12 cellular contexts compared by ENCODE assay signal in genomic region chr1:115676498-115677171, GRCh38. TPM values are rescaled to one million over a fixed set of nuclear protein-coding genes. Genes with fewer than 3 reads are reported as not detected.
DNase-seq lines count a peak whose midpoint lies in the region; ATAC-seq, FAIRE-seq and TF ChIP-seq lines count a peak whose summit lies in the region.
"Had no signal": no experiment of that assay in that cellular context is flagged by ENCODE, and none has a peak within 500 bp of the region (broad histone marks: within the 10 kb centered on the region; RNA-seq: fewer than 3 reads in every experiment).

No MANE protein-coding gene starts in this region.

- H2AFZ ChIP-seq in DND-41 (ENCODE audit: low read depth, low read length), result no peak overlapping the region
- no peak overlapping the region for H2AFZ ChIP-seq in HCT116 (ENCODE audit: low read depth, low read length, poor library complexity, severe bottlenecking)
- no peak overlapping the region for H2AFZ ChIP-seq in PC-9
- H2AFZ ChIP-seq in keratinocyte (ENCODE audit: control insufficient read depth, low read length), result no peak overlapping the region

- ATAC-seq in DND-41 (ENCODE audit: insufficient read depth, low read depth) (no peak), HCT116 (no peak), HG02763 (IDR thresholded peaks at IDR 0.05; ENCODE audit: unreplicated experiment) (no peak)
- ATAC-seq: heart right ventricle had no signal

- peaks cover 9% of the 10 kb centered on the region for H3K4me1 ChIP-seq in DND-41 (ENCODE audit: insufficient read depth, low read length)
- H3K4me1 ChIP-seq in HCT116 (ENCODE audit: control insufficient read depth in 1 of 2, insufficient read depth in 2 of 2, low read length in 2 of 2), result peaks cover 33 to 64% of the 10 kb centered on the region in 2 experiments
- peaks cover 59% of the 10 kb centered on the region for H3K4me1 ChIP-seq in PC-9 (replicated peaks; ENCODE audit: insufficient read depth)
- H3K4me1 ChIP-seq in keratinocyte (ENCODE audit: control insufficient read depth, extremely low read depth, insufficient read depth, low read length), result peaks cover 54% of the 10 kb centered on the region
- peaks cover 0 to 48% of the 10 kb centered on the region in 2 donors for H3K4me1 ChIP-seq in right atrium auricular region
- no peaks in the 10 kb centered on the region for H3K4me1 ChIP-seq in CD4-positive, alpha-beta memory T cell (ENCODE audit: insufficient read depth, low read length)

- intact Hi-C loops in HCT116 (cut with micrococcal nuclease), result no loop called here
- intact Hi-C loops in PC-9 (cut with micrococcal nuclease; ENCODE audit: unreplicated experiment), result no loop called here
- intact Hi-C loops in CD4-positive, alpha-beta memory T cell (cut with micrococcal nuclease), result no loop called here

- H3K9me3 ChIP-seq in DND-41 (ENCODE audit: insufficient read depth, low read length, severe bottlenecking) (no peaks in the 10 kb centered on the region), HCT116 (ENCODE audit: control insufficient read depth in 1 of 2, insufficient read depth in 1 of 2, low read depth in 1 of 2, low read length in 2 of 2) (no peaks in the 10 kb centered on the region), PC-9 (ENCODE audit: insufficient read depth, low read depth) (no peaks in the 10 kb centered on the region), keratinocyte (ENCODE audit: control insufficient read depth, low read depth, low read length) (no peaks in the 10 kb centered on the region), right atrium auricular region (no peaks in the 10 kb centered on the region)
- H3K9me3 ChIP-seq in CD4-positive, alpha-beta memory T cell (ENCODE audit: control insufficient read depth in 1 of 2, low read length in 2 of 2), result no peaks in the 10 kb centered on the region
- H3K9me3 ChIP-seq: heart right ventricle had no signal

- H3K27ac Mint-ChIP-seq in chondrocyte (ENCODE audit: unreplicated experiment), result no peak overlapping the region
- H3K27ac Mint-ChIP-seq in CD4-positive, alpha-beta memory T cell, result peak overlapping the region in 1 of 7 donors; percentile 22

- H3K9me2 ChIP-seq in HCT116 (ENCODE audit: insufficient read depth) (no peaks in the 10 kb centered on the region), PC-9 (ENCODE audit: insufficient read depth) (no peaks in the 10 kb centered on the region)

- H3K4me2 ChIP-seq in DND-41 (ENCODE audit: insufficient read depth, low read length) (no peak overlapping the region), HCT116 (ENCODE audit: low read length) (peak overlapping the region; percentile 4; the same call in 1 of the 2 replicates), PC-9 (no peak overlapping the region), keratinocyte (ENCODE audit: control insufficient read depth, extremely low read depth, insufficient read depth, low read depth, low read length) (peak overlapping the region; percentile 46)
- H3K4me2 ChIP-seq: KMS-11 had no signal

- H3K79me2 ChIP-seq in DND-41 (ENCODE audit: insufficient read depth, low read length), result peaks cover 34% of the 10 kb centered on the region
- H3K79me2 ChIP-seq in HCT116 (ENCODE audit: insufficient read depth, low read length), result peaks cover 3% of the 10 kb centered on the region; the same call in 1 of the 2 replicates
- peaks cover 73% of the 10 kb centered on the region for H3K79me2 ChIP-seq in PC-9 (ENCODE audit: low read depth)
- H3K79me2 ChIP-seq in keratinocyte (ENCODE audit: control insufficient read depth, insufficient read depth, low read length), result peaks cover 38% of the 10 kb centered on the region

- no peak for TF ChIP-seq CTCF in DND-41 (IDR thresholded peaks at IDR 0.05; ENCODE audit: borderline replicate concordance, extremely low read depth, low read length, poor library complexity, severe bottlenecking)
- TF ChIP-seq CTCF in HCT116 (IDR thresholded peaks at IDR 0.05 in 2 of 3, conservative IDR thresholded peaks at IDR 0.05 in 1 of 3; ENCODE audit: borderline replicate concordance in 1 of 3, insufficient read depth in 1 of 3, low read depth in 2 of 3, low read length in 2 of 3), result no peak
- no peak for TF ChIP-seq CTCF in PC-9 (conservative IDR thresholded peaks at IDR 0.05)
- TF ChIP-seq CTCF in keratinocyte (optimal IDR thresholded peaks at IDR 0.05 in 1 of 3, IDR thresholded peaks at IDR 0.05 in 1 of 3, conservative IDR thresholded peaks at IDR 0.05 in 1 of 3; ENCODE audit: extremely low read depth in 1 of 3, insufficient read depth in 2 of 3, low read length in 3 of 3), result no peak
- TF ChIP-seq CTCF in right atrium auricular region (IDR thresholded peaks at IDR 0.05), result no peak
- TF ChIP-seq CTCF in chondrocyte (IDR thresholded peaks at IDR 0.05), result no peak

- H3K9me1 ChIP-seq in keratinocyte (ENCODE audit: control insufficient read depth, extremely low read depth, insufficient read depth, low read length), result peaks cover 10% of the 10 kb centered on the region

- TF ChIP-seq RAD21 in HCT116 (IDR thresholded peaks at IDR 0.05; ENCODE audit: low read depth), result no peak

- peaks cover 18% of the 10 kb centered on the region for H3K4me1 Mint-ChIP-seq in chondrocyte (ENCODE audit: low read depth)
- H3K4me1 Mint-ChIP-seq in CD4-positive, alpha-beta memory T cell, result peaks cover 0 to 3% (median 0%) of the 10 kb centered on the region in 4 donors

- peaks cover 27% of the 10 kb centered on the region for H3K36me3 ChIP-seq in DND-41 (ENCODE audit: insufficient read depth, low read length)
- no peaks in the 10 kb centered on the region for H3K36me3 ChIP-seq in HCT116 (ENCODE audit: control insufficient read depth in 1 of 2, insufficient read depth in 2 of 2, low read length in 2 of 2)
- peaks cover 25% of the 10 kb centered on the region for H3K36me3 ChIP-seq in PC-9 (ENCODE audit: low read depth)
- peaks cover 6 to 12% of the 10 kb centered on the region in 2 experiments for H3K36me3 ChIP-seq in keratinocyte (ENCODE audit: control insufficient read depth in 2 of 2, extremely low read depth in 1 of 2, insufficient read depth in 2 of 2, low read length in 2 of 2)
- no peaks in the 10 kb centered on the region for H3K36me3 ChIP-seq in right atrium auricular region
- H3K36me3 ChIP-seq in CD4-positive, alpha-beta memory T cell (ENCODE audit: insufficient read depth, low read length), result no peaks in the 10 kb centered on the region

- CTCF ChIA-PET in HCT116 (lab: Charles Lee), result no interaction called here
- CTCF ChIA-PET in PC-9 (lab: Charles Lee), result interaction anchor here (1.0 kb wide), 1 partner anchor 30 kb away, joined by 8 read pairs; no protein-coding TSS in a partner anchor
- CTCF ChIA-PET in CD4-positive, alpha-beta memory T cell (lab: Charles Lee; ENCODE audit: partially characterized antibody), result no interaction called here

- H3K4me3 Mint-ChIP-seq in chondrocyte (ENCODE audit: unreplicated experiment), result no peak overlapping the region
- no peak overlapping the region for H3K4me3 Mint-ChIP-seq in CD4-positive, alpha-beta memory T cell

- H3K27me3 Mint-ChIP-seq in chondrocyte (ENCODE audit: low read depth), result no peaks in the 10 kb centered on the region
- no peaks in the 10 kb centered on the region for H3K27me3 Mint-ChIP-seq in CD4-positive, alpha-beta memory T cell

- BruUV-seq in HCT116 (replicated peaks; lab: Mats Ljungman, UMichigan) (no TSS peak), PC-9 (replicated peaks; lab: Mats Ljungman, UMichigan) (no TSS peak)

- dilution Hi-C loops in keratinocyte (cut with MboI; ENCODE audit: extremely low pct_ligation_motif_present, low sequenced_read_pairs), result no loop called here

- no peak for TF ChIP-seq POLR2A in HCT116 (IDR thresholded peaks at IDR 0.05; ENCODE audit: borderline replicate concordance, extremely low read depth, insufficient read depth, insufficient read length)

- 0 out of 2 replicates have a peak, but pooled peaks cover 9% of the 10 kb centered on the region for H4K20me1 ChIP-seq in DND-41 (ENCODE audit: insufficient read depth, low read length)
- H4K20me1 ChIP-seq in HCT116 (ENCODE audit: insufficient read depth), result no peaks in the 10 kb centered on the region
- no peaks in the 10 kb centered on the region for H4K20me1 ChIP-seq in PC-9 (ENCODE audit: insufficient read depth)
- peaks cover 3% of the 10 kb centered on the region for H4K20me1 ChIP-seq in keratinocyte (ENCODE audit: control insufficient read depth, extremely low read depth, insufficient read depth, low read length)

- H3K4me3 ChIP-seq in DND-41 (ENCODE audit: low read depth in 1 of 2, low read length in 2 of 2) (no peak overlapping the region), HCT116 (replicated peaks in 1 of 2; ENCODE audit: low read depth in 1 of 2, low read length in 2 of 2) (no peak overlapping the region), PC-9 (no peak overlapping the region), keratinocyte (ENCODE audit: control insufficient read depth in 2 of 3, extremely low read depth in 1 of 3, insufficient read depth in 2 of 3, low read depth in 1 of 3, low read length in 3 of 3) (no peak overlapping the region), right atrium auricular region (no peak overlapping the region)
- no peak overlapping the region for H3K4me3 ChIP-seq in CD4-positive, alpha-beta memory T cell (ENCODE audit: low read length in 2 of 2)
- H3K4me3 ChIP-seq: heart right ventricle had no signal

- peaks cover 27% of the 10 kb centered on the region for H3F3A ChIP-seq in PC-9 (ENCODE audit: insufficient read depth, low read depth)

- DNase-seq in DND-41 (no peak), HCT116 (ENCODE audit: low read depth, low spot score) (no peak), PC-9 (peak in 1 of 2 experiments; percentile 24), keratinocyte (ENCODE audit: low read depth, low spot score) (no peak), right atrium auricular region (ENCODE audit: low spot score) (no peak), chondrocyte (ENCODE audit: low spot score) (no peak)
- DNase-seq in CD4-positive, alpha-beta memory T cell, result no peak
- DNase-seq: AML-193, heart right ventricle had no signal

- no peaks in the 10 kb centered on the region for H3K9me3 Mint-ChIP-seq in chondrocyte (ENCODE audit: low read depth)
- H3K9me3 Mint-ChIP-seq in CD4-positive, alpha-beta memory T cell, result no peaks in the 10 kb centered on the region

- H3K9ac ChIP-seq in DND-41 (ENCODE audit: low read depth, low read length), result no peak overlapping the region
- no peak overlapping the region for H3K9ac ChIP-seq in HCT116 (ENCODE audit: low read length)
- H3K9ac ChIP-seq in keratinocyte (ENCODE audit: control insufficient read depth, extremely low read depth, insufficient read depth, low read length), result peak overlapping the region; percentile 24
- H3K9ac ChIP-seq: KMS-11 had no signal

- H3K27me3 ChIP-seq in DND-41 (ENCODE audit: insufficient read depth, low read length, poor library complexity), result no peaks in the 10 kb centered on the region
- no peaks in the 10 kb centered on the region for H3K27me3 ChIP-seq in HCT116 (ENCODE audit: insufficient read depth, low read length)
- H3K27me3 ChIP-seq in PC-9 (ENCODE audit: insufficient read depth, low read depth), result no peaks in the 10 kb centered on the region
- no peaks in the 10 kb centered on the region for H3K27me3 ChIP-seq in keratinocyte (ENCODE audit: control insufficient read depth, extremely low read depth, insufficient read depth, low read length)
- no peaks in the 10 kb centered on the region for H3K27me3 ChIP-seq in right atrium auricular region
- no peaks in the 10 kb centered on the region for H3K27me3 ChIP-seq in CD4-positive, alpha-beta memory T cell (ENCODE audit: insufficient read depth, low read length)
- H3K27me3 ChIP-seq: heart right ventricle had no signal

- POLR2A ChIA-PET in HCT116 (lab: Charles Lee), result no interaction called here
- POLR2A ChIA-PET in PC-9 (lab: Charles Lee; ENCODE audit: unreplicated experiment), result interaction anchor here (0.6 kb wide), 1 partner anchor 106 kb away, joined by 3 read pairs; no protein-coding TSS in a partner anchor
- POLR2A ChIA-PET in CD4-positive, alpha-beta memory T cell (lab: Charles Lee; ENCODE audit: partially characterized antibody), result no interaction called here

- peaks cover 4% of the 10 kb centered on the region for H3K36me3 Mint-ChIP-seq in chondrocyte (ENCODE audit: low read depth)
- H3K36me3 Mint-ChIP-seq in CD4-positive, alpha-beta memory T cell, result no peaks in the 10 kb centered on the region

- peak; percentile 60 for FAIRE-seq in keratinocyte (lab: Jason Lieb, UNC)
- FAIRE-seq: GM19239 had no signal

- RAD21 ChIA-PET in HCT116 (lab: Charles Lee; ENCODE audit: low non-redundant PET in 1 of 2, low total read pairs in 2 of 2, uncharacterized antibody in 2 of 2, unreplicated experiment in 2 of 2), result no interaction called here

- H3K27ac ChIP-seq in DND-41 (ENCODE audit: low read length) (peak overlapping the region; percentile 5; the same call in 1 of the 2 replicates), HCT116 (ENCODE audit: low read depth, low read length) (peak overlapping the region; percentile 40), PC-9 (peak overlapping the region; percentile 57; the same call in 1 of the 2 replicates), keratinocyte (ENCODE audit: control insufficient read depth, insufficient read depth, low read length) (peak overlapping the region; percentile 88), right atrium auricular region (no peak overlapping the region)
- no peak overlapping the region for H3K27ac ChIP-seq in CD4-positive, alpha-beta memory T cell (ENCODE audit: low read depth, low read length)
- H3K27ac ChIP-seq: heart right ventricle, KMS-11 had no signal

RNA-seq across cellular contexts. Expression of gene VANGL1, which starts 34.9 kb away (rescaled TPM):
- total RNA-seq in HCT116 (2021; ENCODE audit: unreplicated experiment), result 23.5 TPM
- polyA plus RNA-seq in HCT116 (2012), result 13.2 and 14.7 TPM in 2 replicates
- total RNA-seq in PC-9 (2021), result 33.4 and 43.0 TPM in 2 replicates
- 22.4 to 25.0 TPM (median 23.1 TPM) in 3 replicates for polyA plus RNA-seq in keratinocyte
- polyA plus RNA-seq in keratinocyte (2011; ENCODE audit: low read depth), result 21.7 TPM
- polyA plus RNA-seq in keratinocyte (2011; cell fraction: cytosol; rRNA removed), result 11.0 and 14.0 TPM in 2 replicates
- polyA plus RNA-seq in keratinocyte (2011; cell fraction: nucleus; rRNA removed), result 31.6 and 34.8 TPM in 2 replicates
- 9.3 and 24.1 TPM in 2 replicates for polyA plus RNA-seq in keratinocyte (2012; ENCODE audit: low replicate concordance)
- polyA minus RNA-seq in keratinocyte, result 36.4 to 62.2 TPM (median 39.0 TPM) in 3 replicates
- polyA minus RNA-seq in keratinocyte (2011; cell fraction: cytosol; rRNA and poly(A)+ RNA removed), result 8.8 TPM
- polyA minus RNA-seq in keratinocyte (2011; cell fraction: nucleus; rRNA and poly(A)+ RNA removed), result 26.9 and 64.1 TPM in 2 replicates
- total RNA-seq in right atrium auricular region, result 1 to 10 TPM; 4.0 to 6.1 TPM
- total RNA-seq in chondrocyte, result 16.2 to 19.2 TPM (median 18.0 TPM) in 3 replicates
- total RNA-seq in CD4-positive, alpha-beta memory T cell, result 1 to 10 TPM; 1.5 to 1.9 TPM
- 1 to 10 TPM; 1.6 to 2.3 TPM for polyA plus RNA-seq in CD4-positive, alpha-beta memory T cell

Comparison
In these comparisons a context has a peak if more than half of its experiments do, and no peak if none do; other contexts are left out.
1. H3K27ac ChIP-seq: peak in DND-41 (single experiment), HCT116 (single experiment), PC-9 (single experiment) and keratinocyte (single experiment); none in right atrium auricular region (0 of 2) and CD4-positive, alpha-beta memory T cell (single experiment).
2. H3K4me2 ChIP-seq: peak in HCT116 (single experiment) and keratinocyte (single experiment); none in DND-41 (single experiment) and PC-9 (single experiment).